14 cellular contexts compared by ENCODE assay signal in the genomic region with DNA sequence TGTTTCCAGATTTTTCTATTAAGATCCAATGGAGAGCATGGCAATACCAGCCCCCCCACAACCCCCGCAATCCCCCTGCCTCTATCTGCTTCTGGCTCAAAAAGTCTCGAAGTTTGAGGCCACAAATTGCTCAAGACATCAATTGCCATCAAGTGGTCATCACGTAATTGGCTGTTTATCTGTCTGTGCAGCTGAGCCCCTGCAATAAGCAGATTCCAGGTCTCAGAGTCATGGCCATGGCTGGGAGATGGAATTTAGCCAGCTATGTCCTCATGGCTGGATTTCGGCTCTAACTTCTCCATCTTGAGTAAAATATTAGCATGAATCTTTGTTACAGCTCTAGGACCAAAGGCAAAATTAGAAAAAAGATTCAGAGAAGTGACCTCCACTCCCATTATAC. TPM values are rescaled to one million over a fixed set of nuclear protein-coding genes. Genes with fewer than 3 reads are reported as not detected.
DNase-seq lines count a peak whose midpoint lies in the region; ATAC-seq and TF ChIP-seq lines count a peak whose summit lies in the region.
"Had no signal": no experiment of that assay in that cellular context is flagged by ENCODE, and none has a peak within 500 bp of the region (broad histone marks: within the 10 kb centered on the region; RNA-seq: fewer than 3 reads in every experiment).

No MANE protein-coding gene starts in this region.

- CTCF ChIA-PET in AG04450 (lab: Charles Lee): interaction anchor here (0.7 to 10.6 kb wide), 30 partner anchors 9 to 382 kb away, joined by 3 to 159 read pairs (median 4); a partner anchor contains a TSS

- TF ChIP-seq POLR2A in GM18505 (IDR thresholded peaks at IDR 0.05; ENCODE audit: borderline replicate concordance, extremely low read depth, insufficient read depth, insufficient read length): no peak

- TF ChIP-seq CTCF in AG04450 (IDR thresholded peaks at IDR 0.05; ENCODE audit: low read depth, low read length) (no peak), brain microvascular endothelial cell (IDR thresholded peaks at IDR 0.05; ENCODE audit: low read depth, low read length, missing control alignments) (no peak)

- no peak for ATAC-seq in GM18502 (IDR thresholded peaks at IDR 0.05; ENCODE audit: poor library complexity, unreplicated experiment)
- ATAC-seq in GM18505 (IDR thresholded peaks at IDR 0.05; ENCODE audit: unreplicated experiment): no peak
- ATAC-seq in GM18519 (IDR thresholded peaks at IDR 0.05; ENCODE audit: low FRiP score, unreplicated experiment): no peak
- ATAC-seq: activated CD8-positive, alpha-beta T cell treated with anti-CD3 and anti-CD28 coated beads for 36 hours had no signal

- H3K27me3 ChIP-seq in AG04450 (ENCODE audit: control insufficient read depth, insufficient read depth, low read length) (no peaks in the 10 kb centered on the region), brain microvascular endothelial cell (replicated peaks) (no peaks in the 10 kb centered on the region)
- H3K27me3 ChIP-seq: neutrophil had no signal

- in situ Hi-C loops in brain microvascular endothelial cell (cut with HindIII; ENCODE audit: low pct_ligation_motif_present, low sequenced_read_pairs): no loop called here

- H3K9me3 ChIP-seq in AG04450 (ENCODE audit: control insufficient read depth, insufficient read depth, low read length): peaks cover 4% of the 10 kb centered on the region
- H3K9me3 ChIP-seq: neutrophil had no signal

- H3K4me3 ChIP-seq in AG04450 (ENCODE audit: low read depth, low read length): no peak overlapping the region
- no peak overlapping the region for H3K4me3 ChIP-seq in brain microvascular endothelial cell (ENCODE audit: low read depth, low read length)

- H3K27ac ChIP-seq in AG04450 (ENCODE audit: low read depth, low read length) (peak overlapping the region; percentile 79), brain microvascular endothelial cell (peak overlapping the region; percentile 48)
- H3K27ac ChIP-seq: neutrophil had no signal

- peak; percentile 89 for DNase-seq in AG04450 (ENCODE audit: low read depth, low spot score)
- peak; percentile 89 for DNase-seq in HCEC 1CT
- peak; percentile 83 for DNase-seq in brain microvascular endothelial cell
- peak; percentile 36 for DNase-seq in myocyte (ENCODE audit: low read depth)
- DNase-seq in hippocampal formation (lab: John Stamatoyannopoulos, UW): no peak
- DNase-seq: activated CD8-positive, alpha-beta T cell treated with anti-CD3 and anti-CD28 coated beads for 36 hours; DMS79; KG1; NCI-H187; NCI-H526 had no signal

- POLR2A ChIA-PET in AG04450 (lab: Yijun Ruan, JAX): interaction anchor here (1.1 to 1.6 kb wide), 3 partner anchors 45 to 178 kb away, joined by 8 to 22 read pairs (median 9); a partner anchor contains a TSS

- H3K36me3 ChIP-seq in brain microvascular endothelial cell (replicated peaks): no peaks in the 10 kb centered on the region
- H3K36me3 ChIP-seq: neutrophil had no signal

RNA-seq across cellular contexts. Expression of a gene that starts 22.7 kb away (rescaled TPM):
- polyA plus RNA-seq in AG04450 (2011; rRNA removed): 0.09 and 0.12 TPM in 2 replicates
- polyA minus RNA-seq in AG04450 (2011; rRNA and poly(A)+ RNA removed): 0.28 TPM in 1 of 2 replicates, not detected in the other
- 0.05 and 0.16 TPM in 2 replicates for total RNA-seq in myocyte
- polyA plus RNA-seq in myocyte (2012): 0.13 TPM

Comparison
In these comparisons a context has a peak if more than half of its experiments do, and no peak if none do; other contexts are left out.
1. DNase-seq: peak in AG04450 (single experiment), HCEC 1CT (single experiment), brain microvascular endothelial cell (single experiment) and myocyte (single experiment); none in hippocampal formation (0 of 2).